19 cellular contexts compared by ENCODE assay signal in the genomic region with DNA sequence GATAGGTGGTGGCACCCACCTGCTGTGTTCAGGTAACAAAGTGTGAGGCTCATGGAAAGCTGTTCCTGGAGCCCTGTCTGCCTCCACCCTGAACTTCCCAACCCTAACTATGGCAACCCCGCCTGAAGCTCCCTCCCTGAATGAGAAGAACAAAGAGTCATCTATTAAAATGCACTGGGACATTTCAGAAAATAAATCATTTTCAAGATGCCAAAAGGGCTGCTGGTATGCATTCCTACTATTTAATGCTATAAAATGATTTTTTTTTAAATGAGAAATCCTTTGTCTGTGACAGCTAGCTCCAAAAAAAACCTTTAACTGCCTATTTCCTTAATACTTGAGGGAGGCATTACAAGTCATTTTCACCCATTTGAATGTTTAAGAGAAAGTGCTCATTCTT.
"Had no signal": no experiment of that assay in that cellular context is flagged by ENCODE, and none has a peak within 500 bp of the region (broad histone marks: within the 10 kb centered on the region; RNA-seq: fewer than 3 reads in every experiment).

No MANE protein-coding gene starts in this region.

- H3K27ac ChIP-seq: coronary artery, gastrocnemius medialis, lower lobe of right lung, ovary, psoas muscle, sigmoid colon, stomach, thyroid gland had no signal

- ATAC-seq: gastrocnemius medialis; left ventricle myocardium superior; lower lobe of right lung; naive thymus-derived CD8-positive, alpha-beta T cell; psoas muscle; right cardiac atrium; stimulated activated effector memory CD8-positive, alpha-beta T cell treated with anti-CD3 and anti-CD28 coated beads, Interleukin-12 subunit alpha, Interleukin-12 subunit beta, amount 100 ng/mL, for 72 hours had no signal

- H3K9me3 Mint-ChIP-seq: naive thymus-derived CD8-positive, alpha-beta T cell; nephron progenitor cell; stimulated activated effector memory CD8-positive, alpha-beta T cell treated with anti-CD3 and anti-CD28 coated beads, Interleukin-12 subunit alpha, Interleukin-12 subunit beta, amount 100 ng/mL, for 72 hours had no signal

- H3K27me3 Mint-ChIP-seq: naive thymus-derived CD8-positive, alpha-beta T cell had no signal

- H3K4me3 ChIP-seq: coronary artery, gastrocnemius medialis, lower lobe of right lung, ovary, psoas muscle, sigmoid colon, stomach, thyroid gland had no signal

- H3K36me3 ChIP-seq: gastrocnemius medialis, ovary, thyroid gland had no signal

- H3K27ac Mint-ChIP-seq: nephron progenitor cell; stimulated activated effector memory CD8-positive, alpha-beta T cell treated with anti-CD3 and anti-CD28 coated beads, Interleukin-12 subunit alpha, Interleukin-12 subunit beta, amount 100 ng/mL, for 72 hours had no signal

- H3K27me3 ChIP-seq: gastrocnemius medialis, ovary, sigmoid colon, stomach, thyroid gland had no signal

- DNase-seq: dermis blood vessel endothelial cell; effector memory CD4-positive, alpha-beta T cell; gastrocnemius medialis; left ventricle myocardium superior; lower lobe of right lung; naive thymus-derived CD8-positive, alpha-beta T cell; nephron progenitor cell; ovary; posterior cingulate gyrus; psoas muscle; right cardiac atrium; sigmoid colon; stimulated activated CD4-positive, alpha-beta T cell treated with anti-CD3 and anti-CD28 coated beads, Interleukin-2, amount 100 ng/mL, for 24 hours; stimulated activated CD4-positive, alpha-beta T cell treated with anti-CD3 and anti-CD28 coated beads, Interleukin-4, amount 100 ng/mL, for 24 hours; stimulated activated naive CD4-positive, alpha-beta T cell treated with Interleukin-2 at 50 U/mL for 16 hours; stomach; thyroid gland had no signal

- H3K9me3 ChIP-seq: gastrocnemius medialis, lower lobe of right lung, ovary, psoas muscle, sigmoid colon, stomach, thyroid gland had no signal

- H3K4me1 ChIP-seq: lower lobe of right lung, psoas muscle had no signal

- H3K4me3 Mint-ChIP-seq: naive thymus-derived CD8-positive, alpha-beta T cell; nephron progenitor cell; stimulated activated effector memory CD8-positive, alpha-beta T cell treated with anti-CD3 and anti-CD28 coated beads, Interleukin-12 subunit alpha, Interleukin-12 subunit beta, amount 100 ng/mL, for 72 hours had no signal
